1 cellular context compared by ENCODE assay signal in genomic region chr14:100105357-100106169, GRCh38.
TF ChIP-seq lines count a peak whose summit lies in the region.

No MANE protein-coding gene starts in this region.

TF ChIP-seq in A549, 52 proteins besides CTCF, POLR2A, EP300 and RAD21:
- TF ChIP-seq ESRRA (IDR thresholded peaks at IDR 0.05; ENCODE audit: borderline replicate concordance, low read length) = no peak
- no peak for TF ChIP-seq NR3C1 (IDR thresholded peaks at IDR 0.05)
- no peak for TF ChIP-seq ELK1 (IDR thresholded peaks at IDR 0.05; ENCODE audit: low read depth, low read length)
- no peak for TF ChIP-seq CBX8 (IDR thresholded peaks at IDR 0.05)
- TF ChIP-seq RNF2 (IDR thresholded peaks at IDR 0.05; ENCODE audit: borderline replicate concordance, low read depth) = no peak
- TF ChIP-seq EHF (CRISPR knock-in tag; IDR thresholded peaks at IDR 0.05) = no peak
